8 cellular contexts compared by ENCODE assay signal in the genomic region with DNA sequence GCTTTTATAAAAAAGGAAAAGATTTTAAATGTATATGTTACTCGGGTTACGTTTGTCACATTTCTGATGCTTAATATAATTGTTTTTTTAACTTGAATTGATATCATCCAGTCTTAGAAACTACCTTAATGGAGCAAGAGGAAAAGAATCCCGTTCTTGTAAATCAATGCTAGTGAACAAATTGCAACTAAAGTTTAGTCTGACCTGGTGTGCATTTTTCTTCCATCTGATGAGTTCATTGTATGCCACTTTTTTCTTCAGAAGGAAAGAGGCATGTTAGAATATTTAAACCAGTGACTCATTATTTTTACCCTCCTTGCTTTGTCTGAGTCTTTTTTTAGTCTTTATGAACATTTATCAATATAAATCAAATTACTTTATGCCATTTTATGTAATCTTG. TPM values are rescaled to one million over a fixed set of nuclear protein-coding genes. Genes with fewer than 3 reads are reported as not detected.
DNase-seq lines count a peak whose midpoint lies in the region; ATAC-seq, FAIRE-seq and TF ChIP-seq lines count a peak whose summit lies in the region.

No MANE protein-coding gene starts in this region.

- H3K36me3 ChIP-seq in SJSA1 = peaks cover 10% of the 10 kb centered on the region

- DNase-seq in GM19239 (ENCODE audit: insufficient read length, low spot score) = no peak
- DNase-seq in SJSA1 (ENCODE audit: low read depth in 1 of 2, low spot score in 2 of 2) = peak in 1 of 2 experiments; percentile 36
- peak; percentile 48 for DNase-seq in fibroblast of mammary gland (ENCODE audit: low read depth)
- DNase-seq in renal cortical epithelial cell (ENCODE audit: low read depth) = peak; percentile 73
- no peak for DNase-seq in posterior cingulate gyrus
- DNase-seq in hippocampal formation (lab: John Stamatoyannopoulos, UW) = no peak
- no peak for DNase-seq in SIG-M5 treated with dmso at 0.1 percent for 504 hours (lab: John Stamatoyannopoulos, UW; ENCODE audit: unreplicated experiment)

- H3K4me3 ChIP-seq in SJSA1 (peak overlapping the region; percentile 43), fibroblast of mammary gland (ENCODE audit: control insufficient read depth, low read depth, low read length) (peak overlapping the region; percentile 70)

- FAIRE-seq in GM19239 (lab: Jason Lieb, UNC) = peak; percentile 79

- TF ChIP-seq CTCF in fibroblast of mammary gland (conservative IDR thresholded peaks at IDR 0.05; ENCODE audit: control insufficient read depth, insufficient read depth, low read depth, low read length) = no peak

- intact Hi-C loops in posterior cingulate gyrus (cut with DNase I) = loop anchor here (10.0 kb wide), 1 partner anchor 428 kb away; no protein-coding TSS in a partner anchor

- no peak for ATAC-seq in GM21717 (IDR thresholded peaks at IDR 0.05; ENCODE audit: unreplicated experiment)

- no peaks in the 10 kb centered on the region for H3K27me3 ChIP-seq in SJSA1 (replicated peaks)

- H3K27ac ChIP-seq in SJSA1 = peak overlapping the region; percentile 47

- H3K9me3 ChIP-seq in SJSA1 (replicated peaks) = no peaks in the 10 kb centered on the region

- peaks cover 33% of the 10 kb centered on the region for H3K4me1 ChIP-seq in SJSA1 (replicated peaks)

RNA-seq across cellular contexts. Expression of a gene that starts 34.7 kb away (rescaled TPM):
- 38.1 and 52.4 TPM in 2 replicates for total RNA-seq in SJSA1 (2014; rRNA removed; shearing (Covaris generic))
- 39.6 and 109 TPM in 2 replicates for total RNA-seq in renal cortical epithelial cell

RNA-seq across cellular contexts. Expression of a gene that starts 42.4 kb away (rescaled TPM):
- total RNA-seq in SJSA1 (2014; rRNA removed; shearing (Covaris generic)) = not detected in 2 replicates
- 0.35 and 1.7 TPM in 2 replicates for total RNA-seq in renal cortical epithelial cell

RNA-seq across cellular contexts. Expression of a gene that starts 52.3 kb away (rescaled TPM):
- total RNA-seq in SJSA1 (2014; rRNA removed; shearing (Covaris generic)) = not detected in 2 replicates
- total RNA-seq in renal cortical epithelial cell = not detected in 2 replicates

Comparison
In these comparisons a context has a peak if more than half of its experiments do, and no peak if none do; other contexts are left out.
1. DNase-seq: peak in fibroblast of mammary gland (single experiment) and renal cortical epithelial cell (single experiment); none in GM19239 (single experiment), posterior cingulate gyrus (0 of 10), hippocampal formation (0 of 2) and SIG-M5 treated with dmso at 0.1 percent for 504 hours (single experiment).